In genomic region chr17:48510761-48511604, GRCh38 we compare ENCODE assay signal across 8 cellular contexts. TPM values are rescaled to one million over a fixed set of nuclear protein-coding genes. Genes with fewer than 3 reads are reported as not detected.
A peak's percentile ranks its signal among the peaks of the same experiment; 100 is the strongest.
DNase-seq lines count a peak whose midpoint lies in the region; ATAC-seq, FAIRE-seq and TF ChIP-seq lines count a peak whose summit lies in the region.

No MANE protein-coding gene starts in this region.

- H3K27ac Mint-ChIP-seq in T-helper 1 cell treated with Interleukin-12 subunit alpha and Interleukin-12 subunit beta and Interleukin-4 antibody, amounts not matched to agents 30 μg/mL and 1 μg/mL, for 36 hours, result peak overlapping the region; percentile 80
- no peak overlapping the region for H3K27ac Mint-ChIP-seq in mesothelial cell of epicardium

- H3K4me3 Mint-ChIP-seq in T-helper 1 cell treated with Interleukin-12 subunit alpha and Interleukin-12 subunit beta and Interleukin-4 antibody, amounts not matched to agents 30 μg/mL and 1 μg/mL, for 36 hours, result peak overlapping the region; percentile 51
- H3K4me3 Mint-ChIP-seq in mesothelial cell of epicardium, result no peak overlapping the region

- ATAC-seq in HG02588 (IDR thresholded peaks at IDR 0.05; ENCODE audit: unreplicated experiment) (peak; percentile 41), HG03097 (IDR thresholded peaks at IDR 0.05; ENCODE audit: low FRiP score, unreplicated experiment) (no peak), GM19328 (IDR thresholded peaks at IDR 0.05; ENCODE audit: unreplicated experiment) (no peak)

- H3K27me3 Mint-ChIP-seq in T-helper 1 cell treated with Interleukin-12 subunit alpha and Interleukin-12 subunit beta and Interleukin-4 antibody, amounts not matched to agents 30 μg/mL and 1 μg/mL, for 36 hours (ENCODE audit: low read depth), result peaks cover 17% of the 10 kb centered on the region
- H3K27me3 Mint-ChIP-seq in mesothelial cell of epicardium (ENCODE audit: low read depth), result no peaks in the 10 kb centered on the region

- peaks cover 12% of the 10 kb centered on the region for H3K36me3 Mint-ChIP-seq in T-helper 1 cell treated with Interleukin-12 subunit alpha and Interleukin-12 subunit beta and Interleukin-4 antibody, amounts not matched to agents 30 μg/mL and 1 μg/mL, for 36 hours (ENCODE audit: low read depth)
- no peaks in the 10 kb centered on the region for H3K36me3 Mint-ChIP-seq in mesothelial cell of epicardium

- DNase-seq in GM04503 (ENCODE audit: low read depth) (peak; percentile 66), fibroblast of gingiva (ENCODE audit: low read depth) (peak; percentile 69), urothelium cell line (ENCODE audit: low spot score) (no peak), mesothelial cell of epicardium (ENCODE audit: low spot score in 2 of 2, unreplicated experiment in 2 of 2) (no peak)

- peaks cover 66% of the 10 kb centered on the region for H3K4me1 Mint-ChIP-seq in T-helper 1 cell treated with Interleukin-12 subunit alpha and Interleukin-12 subunit beta and Interleukin-4 antibody, amounts not matched to agents 30 μg/mL and 1 μg/mL, for 36 hours (ENCODE audit: low read depth)
- H3K4me1 Mint-ChIP-seq in mesothelial cell of epicardium, result peaks cover 42% of the 10 kb centered on the region

- TF ChIP-seq CTCF in mesothelial cell of epicardium (IDR thresholded peaks at IDR 0.05; ENCODE audit: unreplicated experiment), result no peak

- H3K9me3 Mint-ChIP-seq in T-helper 1 cell treated with Interleukin-12 subunit alpha and Interleukin-12 subunit beta and Interleukin-4 antibody, amounts not matched to agents 30 μg/mL and 1 μg/mL, for 36 hours, result no peaks in the 10 kb centered on the region
- no peaks in the 10 kb centered on the region for H3K9me3 Mint-ChIP-seq in mesothelial cell of epicardium

- no peak for FAIRE-seq in urothelium cell line (lab: Jason Lieb, UNC)

RNA-seq across cellular contexts. Expression of gene HOXB1, which starts 19.8 kb away (rescaled TPM):
- 0.24 to 0.43 TPM (median 0.25 TPM) in 3 replicates for total RNA-seq in mesothelial cell of epicardium

RNA-seq across cellular contexts. Expression of gene HOXB2, which starts 33.9 kb away (rescaled TPM):
- total RNA-seq in mesothelial cell of epicardium, result 46.6 to 47.2 TPM (median 46.7 TPM) in 3 replicates

Comparison
In these comparisons a context has a peak if more than half of its experiments do, and no peak if none do; other contexts are left out.
1. DNase-seq: peak in GM04503 (single experiment) and fibroblast of gingiva (single experiment); none in urothelium cell line (single experiment) and mesothelial cell of epicardium (0 of 2).